In genomic region chr6:31740397-31741223, GRCh38 we compare ENCODE assay signal across 6 cellular contexts.
A peak's percentile ranks its signal among the peaks of the same experiment; 100 is the strongest.
DNase-seq lines count a peak whose midpoint lies in the region; ATAC-seq and TF ChIP-seq lines count a peak whose summit lies in the region.

No MANE protein-coding gene starts in this region.

- TF ChIP-seq CTCF in C4-2B (conservative IDR thresholded peaks at IDR 0.05) (no peak), fibroblast of pulmonary artery (IDR thresholded peaks at IDR 0.05; ENCODE audit: low read length, missing control alignments) (no peak)

- H3K4me3 ChIP-seq in fibroblast of pulmonary artery (replicated peaks; ENCODE audit: low read depth, low read length): peak overlapping the region; percentile 87

- H3K9me3 Mint-ChIP-seq in stimulated activated memory B cell treated with anti-CD40 and anti-IgM and Interleukin-4, amounts not matched to agents 10 μg/mL and 1 μg/mL and 100 μg/mL, for 72 hours: no peaks in the 10 kb centered on the region

- H3K27me3 Mint-ChIP-seq in stimulated activated memory B cell treated with anti-CD40 and anti-IgM and Interleukin-4, amounts not matched to agents 10 μg/mL and 1 μg/mL and 100 μg/mL, for 72 hours: no peaks in the 10 kb centered on the region

- H3K4me1 Mint-ChIP-seq in stimulated activated memory B cell treated with anti-CD40 and anti-IgM and Interleukin-4, amounts not matched to agents 10 μg/mL and 1 μg/mL and 100 μg/mL, for 72 hours: peaks cover 45% of the 10 kb centered on the region

- peak overlapping the region; percentile 92 for H3K4me3 Mint-ChIP-seq in stimulated activated memory B cell treated with anti-CD40 and anti-IgM and Interleukin-4, amounts not matched to agents 10 μg/mL and 1 μg/mL and 100 μg/mL, for 72 hours

- H3K36me3 Mint-ChIP-seq in stimulated activated memory B cell treated with anti-CD40 and anti-IgM and Interleukin-4, amounts not matched to agents 10 μg/mL and 1 μg/mL and 100 μg/mL, for 72 hours: peaks cover 26% of the 10 kb centered on the region

- peak; percentile 35 for ATAC-seq in stimulated activated memory B cell treated with anti-CD40 and anti-IgM and Interleukin-4, amounts not matched to agents 10 μg/mL and 1 μg/mL and 100 μg/mL, for 72 hours

- H3K27ac ChIP-seq in C4-2B: peak overlapping the region; percentile 95

- DNase-seq in NAMALWA (ENCODE audit: low spot score) (peak; percentile 76), fibroblast of pulmonary artery (ENCODE audit: low read depth) (no peak), DMS153 (lab: John Stamatoyannopoulos, UW) (no peak), DMS53 treated with DMSO at 0.1 percent for 48 hours (lab: John Stamatoyannopoulos, UW; ENCODE audit: unreplicated experiment) (no peak)

- peak overlapping the region; percentile 90 for H3K27ac Mint-ChIP-seq in stimulated activated memory B cell treated with anti-CD40 and anti-IgM and Interleukin-4, amounts not matched to agents 10 μg/mL and 1 μg/mL and 100 μg/mL, for 72 hours
